Comparison of ENCODE assay signal across 2 cellular contexts in the genomic region with DNA sequence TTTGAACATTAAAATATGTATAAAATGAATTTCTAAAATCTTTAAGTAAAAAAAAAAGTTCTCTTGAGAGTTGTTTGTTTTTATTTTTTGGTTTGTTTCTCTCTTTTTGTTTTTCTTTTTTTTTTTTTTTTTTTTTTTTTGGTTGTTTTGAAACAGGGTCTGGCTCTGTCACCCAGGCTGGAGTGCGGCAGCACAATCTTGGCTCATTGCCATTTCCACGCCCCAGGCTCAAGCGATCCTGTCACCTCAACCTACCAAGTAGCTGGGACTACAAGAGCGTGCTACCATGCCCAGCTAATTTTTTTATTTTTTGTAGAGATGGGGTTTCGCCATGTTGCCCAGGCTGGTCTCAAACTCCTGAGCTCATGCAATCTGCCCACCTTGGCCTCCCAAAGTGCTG. TPM values are rescaled to one million over a fixed set of nuclear protein-coding genes. Genes with fewer than 3 reads are reported as not detected.
"Had no signal": no experiment of that assay in that cellular context is flagged by ENCODE, and none has a peak within 500 bp of the region (broad histone marks: within the 10 kb centered on the region; RNA-seq: fewer than 3 reads in every experiment).

No MANE protein-coding gene starts in this region.

RNA-seq across cellular contexts. Expression of a gene that starts 59.4 kb away (rescaled TPM):
- total RNA-seq: cardiac septum, fibroblast of villous mesenchyme had no signal
